1 cellular context compared by ENCODE assay signal in genomic region chr5:137754236-137754960, GRCh38.
TF ChIP-seq lines count a peak whose summit lies in the region.

TSS of gene HNRNPA0 (minus strand) at chr5:137754363. CDS start at chr5:137754066, 297 bp downstream.

TF ChIP-seq in GM12878, 131 proteins besides CTCF, POLR2A, EP300 and RAD21 (continued from another document):
- TF ChIP-seq ELK1 (IDR thresholded peaks at IDR 0.05; ENCODE audit: low read depth, low read length): peak; percentile 61; the same call in 1 of the 2 replicates
- peak; percentile 70 for TF ChIP-seq KLF5 (IDR thresholded peaks at IDR 0.05; ENCODE audit: partially characterized antibody)
- TF ChIP-seq CBFB (IDR thresholded peaks at IDR 0.05; ENCODE audit: low read depth): peak; percentile 85
- peak; percentile 34 for TF ChIP-seq MEF2B (IDR thresholded peaks at IDR 0.05; ENCODE audit: partially characterized antibody, poor library complexity, severe bottlenecking)
- 0 out of 2 replicates have a peak, but pooled peaks have one; percentile 35 for TF ChIP-seq RBBP5 (conservative IDR thresholded peaks at IDR 0.05)
- peak; percentile 73; the same call in 1 of the 2 replicates for TF ChIP-seq BACH1 (IDR thresholded peaks at IDR 0.05; ENCODE audit: borderline replicate concordance)
- TF ChIP-seq NKRF (conservative IDR thresholded peaks at IDR 0.05): peak; percentile 70
- 0 out of 2 replicates have a peak, but pooled peaks have one; percentile 44 for TF ChIP-seq RCOR1 (conservative IDR thresholded peaks at IDR 0.05; ENCODE audit: low read depth, low read length)
- TF ChIP-seq JUND (IDR thresholded peaks at IDR 0.05; ENCODE audit: low read depth, low read length): peak; percentile 95
- peak; percentile 81; the same call in 1 of the 2 replicates for TF ChIP-seq ASH2L (IDR thresholded peaks at IDR 0.05; ENCODE audit: borderline replicate concordance, low read depth)
- TF ChIP-seq YY1 (IDR thresholded peaks at IDR 0.05; ENCODE audit: low read depth, low read length): peak; percentile 54; the same call in 1 of the 2 replicates
- peak; percentile 61; the same call in 1 of the 2 replicates for TF ChIP-seq PML (IDR thresholded peaks at IDR 0.05; ENCODE audit: low read length)
- peak; percentile 22; the same call in 1 of the 2 replicates for TF ChIP-seq SREBF1 (IDR thresholded peaks at IDR 0.05; ENCODE audit: low read length)
- peak; percentile 73; the same call in 1 of the 2 replicates for TF ChIP-seq GATAD2B (conservative IDR thresholded peaks at IDR 0.05; ENCODE audit: low read depth)
- TF ChIP-seq STAT1 (conservative IDR thresholded peaks at IDR 0.05): no peak; the same call in 1 of the 2 replicates
- TF ChIP-seq ESRRA (IDR thresholded peaks at IDR 0.05; ENCODE audit: low read length): no peak
- no peak for TF ChIP-seq ZNF274 (IDR thresholded peaks at IDR 0.05; ENCODE audit: insufficient read depth, insufficient read length)
- peak; percentile 73 for TF ChIP-seq SMAD1 (IDR thresholded peaks at IDR 0.05; ENCODE audit: low read depth, partially characterized antibody)
- TF ChIP-seq CREM (IDR thresholded peaks at IDR 0.05; ENCODE audit: low read depth): peak; percentile 88
- TF ChIP-seq PBX3 (IDR thresholded peaks at IDR 0.05; ENCODE audit: insufficient replicate concordance, low read depth, low read length): peak; percentile 95
- no peak; the same call in 1 of the 2 replicates for TF ChIP-seq SIN3A (IDR thresholded peaks at IDR 0.05; ENCODE audit: low read depth, low read length)
- TF ChIP-seq NBN (IDR thresholded peaks at IDR 0.05): peak; percentile 99
- peak; percentile 93 for TF ChIP-seq ZNF207 (IDR thresholded peaks at IDR 0.05; ENCODE audit: borderline replicate concordance)
- peak; percentile 79 for TF ChIP-seq IKZF1 (conservative IDR thresholded peaks at IDR 0.05)
- TF ChIP-seq HCFC1 (IDR thresholded peaks at IDR 0.05; ENCODE audit: low read length): peak; percentile 42
- peak; percentile 90 for TF ChIP-seq SMAD5 (IDR thresholded peaks at IDR 0.05; ENCODE audit: low read depth)
- TF ChIP-seq SP1 (IDR thresholded peaks at IDR 0.05; ENCODE audit: low read depth, low read length): peak; percentile 78
- peak; percentile 84 for TF ChIP-seq EED (IDR thresholded peaks at IDR 0.05; ENCODE audit: low read depth)
- peak; percentile 90 for TF ChIP-seq E2F8 (IDR thresholded peaks at IDR 0.05; ENCODE audit: low read depth, partially characterized antibody)
- peak; percentile 87 for TF ChIP-seq E4F1 (IDR thresholded peaks at IDR 0.05; ENCODE audit: borderline replicate concordance, partially characterized antibody)
- no peak for TF ChIP-seq NFIC (IDR thresholded peaks at IDR 0.05; ENCODE audit: low read depth, low read length)
- no peak for TF ChIP-seq ZBTB11 (CRISPR knock-in tag; IDR thresholded peaks at IDR 0.05)
- TF ChIP-seq MTA2 (IDR thresholded peaks at IDR 0.05; ENCODE audit: low read depth): peak; percentile 45; the same call in 1 of the 2 replicates
